2 cellular contexts compared by ENCODE assay signal in genomic region chr1:23402286-23403037, GRCh38.
TF ChIP-seq lines count a peak whose summit lies in the region.

No MANE protein-coding gene starts in this region.

TF ChIP-seq in HepG2, 621 proteins besides CTCF, POLR2A, EP300 and RAD21:
- no peak for TF ChIP-seq GLI4 (CRISPR knock-in tag; IDR thresholded peaks at IDR 0.05; ENCODE audit: borderline replicate concordance)
- no peak for TF ChIP-seq KDM6A (CRISPR knock-in tag; IDR thresholded peaks at IDR 0.05; ENCODE audit: low read depth)
- no peak for TF ChIP-seq RELA (CRISPR knock-in tag; IDR thresholded peaks at IDR 0.05)
- no peak for TF ChIP-seq ZFYVE20 (CRISPR knock-in tag; IDR thresholded peaks at IDR 0.05; ENCODE audit: borderline replicate concordance, low read depth)
- TF ChIP-seq GATAD1 (CRISPR knock-in tag; IDR thresholded peaks at IDR 0.05), result no peak
- TF ChIP-seq, protein P1, sequence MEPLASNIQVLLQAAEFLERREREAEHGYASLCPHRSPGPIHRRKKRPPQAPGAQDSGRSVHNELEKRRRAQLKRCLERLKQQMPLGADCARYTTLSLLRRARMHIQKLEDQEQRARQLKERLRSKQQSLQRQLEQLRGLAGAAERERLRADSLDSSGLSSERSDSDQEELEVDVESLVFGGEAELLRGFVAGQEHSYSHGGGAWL (CRISPR knock-in tag; IDR thresholded peaks at IDR 0.05), result no peak

TF ChIP-seq in WTC11, 78 proteins besides CTCF, POLR2A, EP300 and RAD21:
- TF ChIP-seq MYBL2 (CRISPR knock-in tag; IDR thresholded peaks at IDR 0.05) (no peak), GTF2I (CRISPR knock-in tag; conservative IDR thresholded peaks at IDR 0.05) (no peak), CREM (CRISPR knock-in tag; IDR thresholded peaks at IDR 0.05) (no peak), ZNF263 (CRISPR knock-in tag; IDR thresholded peaks at IDR 0.05; ENCODE audit: low read depth) (no peak), TEAD4 (CRISPR knock-in tag; IDR thresholded peaks at IDR 0.05) (no peak), NR3C1 (CRISPR knock-in tag; conservative IDR thresholded peaks at IDR 0.05; ENCODE audit: low read depth) (no peak), NFATC4 (CRISPR knock-in tag; IDR thresholded peaks at IDR 0.05) (no peak), AFF4 (CRISPR knock-in tag; IDR thresholded peaks at IDR 0.05; ENCODE audit: borderline replicate concordance) (no peak), NFYB (CRISPR knock-in tag; conservative IDR thresholded peaks at IDR 0.05; ENCODE audit: low read depth) (no peak), NR2C2 (CRISPR knock-in tag; IDR thresholded peaks at IDR 0.05) (no peak), NR1H2 (CRISPR knock-in tag; IDR thresholded peaks at IDR 0.05) (no peak), PRRX2 (CRISPR knock-in tag; IDR thresholded peaks at IDR 0.05) (no peak), ZNF232 (CRISPR knock-in tag; IDR thresholded peaks at IDR 0.05) (no peak), TEAD1 (CRISPR knock-in tag; IDR thresholded peaks at IDR 0.05) (no peak), ZNF317 (CRISPR knock-in tag; IDR thresholded peaks at IDR 0.05; ENCODE audit: borderline replicate concordance, low read depth) (no peak)
- TF ChIP-seq, protein P2, sequence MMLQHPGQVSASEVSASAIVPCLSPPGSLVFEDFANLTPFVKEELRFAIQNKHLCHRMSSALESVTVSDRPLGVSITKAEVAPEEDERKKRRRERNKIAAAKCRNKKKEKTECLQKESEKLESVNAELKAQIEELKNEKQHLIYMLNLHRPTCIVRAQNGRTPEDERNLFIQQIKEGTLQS (CRISPR knock-in tag; conservative IDR thresholded peaks at IDR 0.05), result no peak
- TF ChIP-seq, protein P3, sequence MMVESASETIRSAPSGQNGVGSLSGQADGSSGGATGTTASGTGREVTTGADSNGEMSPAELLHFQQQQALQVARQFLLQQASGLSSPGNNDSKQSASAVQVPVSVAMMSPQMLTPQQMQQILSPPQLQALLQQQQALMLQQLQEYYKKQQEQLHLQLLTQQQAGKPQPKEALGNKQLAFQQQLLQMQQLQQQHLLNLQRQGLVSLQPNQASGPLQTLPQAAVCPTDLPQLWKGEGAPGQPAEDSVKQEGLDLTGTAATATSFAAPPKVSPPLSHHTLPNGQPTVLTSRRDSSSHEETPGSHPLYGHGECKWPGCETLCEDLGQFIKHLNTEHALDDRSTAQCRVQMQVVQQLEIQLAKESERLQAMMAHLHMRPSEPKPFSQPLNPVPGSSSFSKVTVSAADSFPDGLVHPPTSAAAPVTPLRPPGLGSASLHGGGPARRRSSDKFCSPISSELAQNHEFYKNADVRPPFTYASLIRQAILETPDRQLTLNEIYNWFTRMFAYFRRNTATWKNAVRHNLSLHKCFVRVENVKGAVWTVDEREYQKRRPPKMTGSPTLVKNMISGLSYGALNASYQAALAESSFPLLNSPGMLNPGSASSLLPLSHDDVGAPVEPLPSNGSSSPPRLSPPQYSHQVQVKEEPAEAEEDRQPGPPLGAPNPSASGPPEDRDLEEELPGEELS (CRISPR knock-in tag; IDR thresholded peaks at IDR 0.05), result no peak
- TF ChIP-seq, protein P4, sequence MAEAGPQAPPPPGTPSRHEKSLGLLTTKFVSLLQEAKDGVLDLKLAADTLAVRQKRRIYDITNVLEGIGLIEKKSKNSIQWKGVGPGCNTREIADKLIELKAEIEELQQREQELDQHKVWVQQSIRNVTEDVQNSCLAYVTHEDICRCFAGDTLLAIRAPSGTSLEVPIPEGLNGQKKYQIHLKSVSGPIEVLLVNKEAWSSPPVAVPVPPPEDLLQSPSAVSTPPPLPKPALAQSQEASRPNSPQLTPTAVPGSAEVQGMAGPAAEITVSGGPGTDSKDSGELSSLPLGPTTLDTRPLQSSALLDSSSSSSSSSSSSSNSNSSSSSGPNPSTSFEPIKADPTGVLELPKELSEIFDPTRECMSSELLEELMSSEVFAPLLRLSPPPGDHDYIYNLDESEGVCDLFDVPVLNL (CRISPR knock-in tag; IDR thresholded peaks at IDR 0.05; ENCODE audit: borderline replicate concordance, low read depth), result no peak
- TF ChIP-seq, protein P5, sequence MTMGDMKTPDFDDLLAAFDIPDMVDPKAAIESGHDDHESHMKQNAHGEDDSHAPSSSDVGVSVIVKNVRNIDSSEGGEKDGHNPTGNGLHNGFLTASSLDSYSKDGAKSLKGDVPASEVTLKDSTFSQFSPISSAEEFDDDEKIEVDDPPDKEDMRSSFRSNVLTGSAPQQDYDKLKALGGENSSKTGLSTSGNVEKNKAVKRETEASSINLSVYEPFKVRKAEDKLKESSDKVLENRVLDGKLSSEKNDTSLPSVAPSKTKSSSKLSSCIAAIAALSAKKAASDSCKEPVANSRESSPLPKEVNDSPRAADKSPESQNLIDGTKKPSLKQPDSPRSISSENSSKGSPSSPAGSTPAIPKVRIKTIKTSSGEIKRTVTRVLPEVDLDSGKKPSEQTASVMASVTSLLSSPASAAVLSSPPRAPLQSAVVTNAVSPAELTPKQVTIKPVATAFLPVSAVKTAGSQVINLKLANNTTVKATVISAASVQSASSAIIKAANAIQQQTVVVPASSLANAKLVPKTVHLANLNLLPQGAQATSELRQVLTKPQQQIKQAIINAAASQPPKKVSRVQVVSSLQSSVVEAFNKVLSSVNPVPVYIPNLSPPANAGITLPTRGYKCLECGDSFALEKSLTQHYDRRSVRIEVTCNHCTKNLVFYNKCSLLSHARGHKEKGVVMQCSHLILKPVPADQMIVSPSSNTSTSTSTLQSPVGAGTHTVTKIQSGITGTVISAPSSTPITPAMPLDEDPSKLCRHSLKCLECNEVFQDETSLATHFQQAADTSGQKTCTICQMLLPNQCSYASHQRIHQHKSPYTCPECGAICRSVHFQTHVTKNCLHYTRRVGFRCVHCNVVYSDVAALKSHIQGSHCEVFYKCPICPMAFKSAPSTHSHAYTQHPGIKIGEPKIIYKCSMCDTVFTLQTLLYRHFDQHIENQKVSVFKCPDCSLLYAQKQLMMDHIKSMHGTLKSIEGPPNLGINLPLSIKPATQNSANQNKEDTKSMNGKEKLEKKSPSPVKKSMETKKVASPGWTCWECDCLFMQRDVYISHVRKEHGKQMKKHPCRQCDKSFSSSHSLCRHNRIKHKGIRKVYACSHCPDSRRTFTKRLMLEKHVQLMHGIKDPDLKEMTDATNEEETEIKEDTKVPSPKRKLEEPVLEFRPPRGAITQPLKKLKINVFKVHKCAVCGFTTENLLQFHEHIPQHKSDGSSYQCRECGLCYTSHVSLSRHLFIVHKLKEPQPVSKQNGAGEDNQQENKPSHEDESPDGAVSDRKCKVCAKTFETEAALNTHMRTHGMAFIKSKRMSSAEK (CRISPR knock-in tag; IDR thresholded peaks at IDR 0.05; ENCODE audit: borderline replicate concordance), result no peak
- TF ChIP-seq, protein P6, sequence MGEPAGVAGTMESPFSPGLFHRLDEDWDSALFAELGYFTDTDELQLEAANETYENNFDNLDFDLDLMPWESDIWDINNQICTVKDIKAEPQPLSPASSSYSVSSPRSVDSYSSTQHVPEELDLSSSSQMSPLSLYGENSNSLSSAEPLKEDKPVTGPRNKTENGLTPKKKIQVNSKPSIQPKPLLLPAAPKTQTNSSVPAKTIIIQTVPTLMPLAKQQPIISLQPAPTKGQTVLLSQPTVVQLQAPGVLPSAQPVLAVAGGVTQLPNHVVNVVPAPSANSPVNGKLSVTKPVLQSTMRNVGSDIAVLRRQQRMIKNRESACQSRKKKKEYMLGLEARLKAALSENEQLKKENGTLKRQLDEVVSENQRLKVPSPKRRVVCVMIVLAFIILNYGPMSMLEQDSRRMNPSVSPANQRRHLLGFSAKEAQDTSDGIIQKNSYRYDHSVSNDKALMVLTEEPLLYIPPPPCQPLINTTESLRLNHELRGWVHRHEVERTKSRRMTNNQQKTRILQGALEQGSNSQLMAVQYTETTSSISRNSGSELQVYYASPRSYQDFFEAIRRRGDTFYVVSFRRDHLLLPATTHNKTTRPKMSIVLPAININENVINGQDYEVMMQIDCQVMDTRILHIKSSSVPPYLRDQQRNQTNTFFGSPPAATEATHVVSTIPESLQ (CRISPR knock-in tag; IDR thresholded peaks at IDR 0.05), result no peak
